16 cellular contexts compared by ENCODE assay signal in the genomic region with DNA sequence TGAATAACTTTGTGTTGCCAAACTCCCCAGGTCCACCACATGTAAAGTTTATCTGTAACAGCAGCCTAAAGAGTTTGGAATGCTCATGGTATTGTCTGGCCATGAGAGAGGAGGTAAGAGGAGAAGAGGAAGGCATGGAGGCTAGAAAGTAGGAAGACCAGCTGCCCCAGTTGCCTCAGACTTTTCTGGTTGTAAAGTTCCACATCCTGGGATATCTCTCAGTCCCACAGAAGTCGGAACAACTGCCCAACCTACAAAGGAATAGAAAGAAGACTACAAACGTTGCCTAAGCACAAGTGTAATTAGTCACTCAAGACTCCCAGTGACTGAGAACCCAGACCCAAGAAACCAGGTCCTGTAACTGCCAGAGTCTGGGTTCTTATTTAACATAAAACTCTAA. TPM values are rescaled to one million over a fixed set of nuclear protein-coding genes. Genes with fewer than 3 reads are reported as not detected.
DNase-seq lines count a peak whose midpoint lies in the region; ATAC-seq and TF ChIP-seq lines count a peak whose summit lies in the region.
"Had no signal": no experiment of that assay in that cellular context is flagged by ENCODE, and none has a peak within 500 bp of the region (broad histone marks: within the 10 kb centered on the region; RNA-seq: fewer than 3 reads in every experiment).

No MANE protein-coding gene starts in this region.

- H3K9me3 ChIP-seq in neural progenitor cell (ENCODE audit: low read depth), result no peaks in the 10 kb centered on the region
- no peaks in the 10 kb centered on the region for H3K9me3 ChIP-seq in A673 (ENCODE audit: low read depth, low read length, poor library complexity, severe bottlenecking)
- H3K9me3 ChIP-seq: neutrophil, SJCRH30 had no signal

- H3K4me2 ChIP-seq in neural progenitor cell, result no peak overlapping the region

- POLR2A ChIA-PET in A673 (lab: Charles Lee; ENCODE audit: low non-redundant PET), result no interaction called here

- H3K4me3 ChIP-seq in neural progenitor cell, result no peak overlapping the region
- H3K4me3 ChIP-seq in A673 (ENCODE audit: low read depth, low read length, poor library complexity, severe bottlenecking), result no peak overlapping the region
- H3K4me3 ChIP-seq: SJCRH30 had no signal

- peaks cover 27% of the 10 kb centered on the region for H3F3A ChIP-seq in neural progenitor cell (ENCODE audit: low read depth)

- peak overlapping the region; percentile 41; the same call in 1 of the 2 replicates for H3K27ac ChIP-seq in 22Rv1
- peak overlapping the region; percentile 11 for H3K27ac ChIP-seq in neural progenitor cell
- H3K27ac ChIP-seq in A673 (ENCODE audit: low read depth, low read length, poor library complexity, severe bottlenecking), result no peak overlapping the region
- no peak overlapping the region for H3K27ac ChIP-seq in caudate nucleus (ENCODE audit: low read depth, low read length)
- H3K27ac ChIP-seq: HL-60, neutrophil had no signal

- H3K27me3 Mint-ChIP-seq in effector memory CD8-positive, alpha-beta T cell, result no peaks in the 10 kb centered on the region
- no peaks in the 10 kb centered on the region for H3K27me3 Mint-ChIP-seq in neural progenitor cell (ENCODE audit: insufficient read depth, low read depth)
- H3K27me3 Mint-ChIP-seq: central memory CD8-positive, alpha-beta T cell had no signal

- peaks cover 33% of the 10 kb centered on the region for H3K4me1 ChIP-seq in neural progenitor cell
- H3K4me1 ChIP-seq in A673 (ENCODE audit: insufficient read depth, low read length, poor library complexity, severe bottlenecking), result peaks cover 5% of the 10 kb centered on the region

- intact Hi-C loops in A673 (cut with micrococcal nuclease; ENCODE audit: unreplicated experiment), result no loop called here

- no TSS peak for BruUV-seq in A673 (replicated peaks; lab: Mats Ljungman, UMichigan)

- H3K4me1 Mint-ChIP-seq in effector memory CD8-positive, alpha-beta T cell (ENCODE audit: low read depth in 2 of 2), result peaks cover 0 to 12% of the 10 kb centered on the region in 2 donors
- H3K4me1 Mint-ChIP-seq in neural progenitor cell, result peaks cover 68% of the 10 kb centered on the region

- H3K9me3 Mint-ChIP-seq in effector memory CD8-positive, alpha-beta T cell, result no peaks in the 10 kb centered on the region
- H3K9me3 Mint-ChIP-seq in neural progenitor cell, result no peaks in the 10 kb centered on the region
- H3K9me3 Mint-ChIP-seq: activated T-helper 2 cell treated with anti-CD3 and anti-CD28 coated beads, Interferon-gamma antibody, Interleukin-2, Interleukin-4, amounts not matched to agents 10 μg/mL and 5 μg/mL and 100 μg/mL, durations not matched to agents 14 hours and 24 hours and 36 hours; central memory CD8-positive, alpha-beta T cell had no signal

- H3K79me2 ChIP-seq in neural progenitor cell (ENCODE audit: low read depth), result peaks cover 36% of the 10 kb centered on the region

- H3K27me3 ChIP-seq in neural progenitor cell (no peaks in the 10 kb centered on the region), A673 (replicated peaks; ENCODE audit: insufficient read depth, low read depth, low read length, poor library complexity) (no peaks in the 10 kb centered on the region)
- H3K27me3 ChIP-seq: neutrophil, SJCRH30 had no signal

- H3K36me3 Mint-ChIP-seq in effector memory CD8-positive, alpha-beta T cell (ENCODE audit: insufficient read depth), result no peaks in the 10 kb centered on the region
- H3K36me3 Mint-ChIP-seq in neural progenitor cell, result peaks cover 6% of the 10 kb centered on the region

- H4K20me1 ChIP-seq in neural progenitor cell (ENCODE audit: low read depth), result peaks cover 13% of the 10 kb centered on the region

- no peaks in the 10 kb centered on the region for H3K36me3 ChIP-seq in neural progenitor cell
- no peaks in the 10 kb centered on the region for H3K36me3 ChIP-seq in A673 (ENCODE audit: insufficient read depth, low read length, poor library complexity, severe bottlenecking)
- H3K36me3 ChIP-seq: neutrophil had no signal

- H3K4me3 Mint-ChIP-seq in effector memory CD8-positive, alpha-beta T cell, result no peak overlapping the region
- no peak overlapping the region for H3K4me3 Mint-ChIP-seq in neural progenitor cell
- H3K4me3 Mint-ChIP-seq: central memory CD8-positive, alpha-beta T cell had no signal

- CTCF ChIA-PET in A673 (lab: Charles Lee), result no interaction called here

- H3K9ac ChIP-seq in neural progenitor cell, result no peak overlapping the region

- ATAC-seq in effector memory CD8-positive, alpha-beta T cell (replicated peaks), result no peak
- no peak for ATAC-seq in HG03139 (IDR thresholded peaks at IDR 0.05; ENCODE audit: unreplicated experiment)

- peak overlapping the region; percentile 59 to 82 for H3K27ac Mint-ChIP-seq in effector memory CD8-positive, alpha-beta T cell
- peak overlapping the region; percentile 1 for H3K27ac Mint-ChIP-seq in neural progenitor cell
- H3K27ac Mint-ChIP-seq: activated T-helper 2 cell treated with anti-CD3 and anti-CD28 coated beads, Interferon-gamma antibody, Interleukin-2, Interleukin-4, amounts not matched to agents 10 μg/mL and 5 μg/mL and 100 μg/mL, durations not matched to agents 14 hours and 24 hours and 36 hours had no signal

- DNase-seq in M059J (ENCODE audit: low read depth), result peak; percentile 59
- no peak for DNase-seq in effector memory CD8-positive, alpha-beta T cell
- no peak for DNase-seq in neural progenitor cell (ENCODE audit: low spot score)
- no peak for DNase-seq in A673 (ENCODE audit: low spot score)
- DNase-seq in glomerular visceral epithelial cell (ENCODE audit: extremely low spot score), result no peak
- no peak for DNase-seq in caudate nucleus (lab: John Stamatoyannopoulos, UW)
- DNase-seq: activated CD4-positive, alpha-beta T cell treated with anti-CD3 and anti-CD28 coated beads for 4 hours; NCI-H1105 treated with DMSO at 0.1 percent for 48 hours; NCI-H524 treated with DMSO at 0.1 percent for 48 hours; SJCRH30 had no signal

- no peak for TF ChIP-seq CTCF in 22Rv1 (IDR thresholded peaks at IDR 0.05)
- no peak for TF ChIP-seq CTCF in neural progenitor cell (IDR thresholded peaks at IDR 0.05)
- no peak for TF ChIP-seq CTCF in A673 (conservative IDR thresholded peaks at IDR 0.05; ENCODE audit: low read depth, low read length)

- H2AFZ ChIP-seq in neural progenitor cell (replicated peaks), result no peak overlapping the region

RNA-seq across cellular contexts. Expression of a gene that starts 47.3 kb away (rescaled TPM):
- total RNA-seq in M059J (2014; rRNA removed; shearing (Covaris generic)), result 16.5 and 31.9 TPM in 2 replicates
- 9.9 and 10.7 TPM in 2 replicates for total RNA-seq in neural progenitor cell (ENCODE audit: low replicate concordance)
- total RNA-seq in A673 (2021), result 17.0 and 20.4 TPM in 2 replicates

Comparison
In these comparisons a context has a peak if more than half of its experiments do, and no peak if none do; other contexts are left out.
1. H3K27ac ChIP-seq: peak in 22Rv1 (single experiment) and neural progenitor cell (single experiment); none in A673 (single experiment) and caudate nucleus (single experiment).